Comparison of ENCODE assay signal across 2 cellular contexts in the genomic region with DNA sequence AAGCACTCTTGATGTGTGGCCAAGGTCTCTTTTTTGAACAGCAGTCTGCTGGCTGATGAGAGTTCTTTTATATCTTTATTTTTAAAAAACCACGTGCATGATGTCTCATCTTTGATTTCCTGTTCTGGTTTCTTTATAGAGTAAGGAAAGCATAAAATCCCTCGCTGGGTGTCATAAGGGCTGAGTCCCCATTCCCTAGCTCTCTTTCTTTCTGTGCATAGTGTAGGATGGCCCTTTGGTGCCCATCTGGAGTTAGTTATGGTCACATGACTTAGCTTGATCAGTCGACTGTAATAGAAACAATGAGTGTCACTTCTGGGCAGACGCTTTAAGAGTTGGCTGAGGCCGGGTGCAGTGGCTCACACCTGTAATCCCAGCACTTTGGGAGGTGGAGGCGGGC.
A peak's percentile ranks its signal among the peaks of the same experiment; 100 is the strongest.
TF ChIP-seq lines count a peak whose summit lies in the region.

No MANE protein-coding gene starts in this region.

TF ChIP-seq in Ishikawa, 13 proteins besides CTCF, POLR2A, EP300 and RAD21:
- TF ChIP-seq, protein P1, sequence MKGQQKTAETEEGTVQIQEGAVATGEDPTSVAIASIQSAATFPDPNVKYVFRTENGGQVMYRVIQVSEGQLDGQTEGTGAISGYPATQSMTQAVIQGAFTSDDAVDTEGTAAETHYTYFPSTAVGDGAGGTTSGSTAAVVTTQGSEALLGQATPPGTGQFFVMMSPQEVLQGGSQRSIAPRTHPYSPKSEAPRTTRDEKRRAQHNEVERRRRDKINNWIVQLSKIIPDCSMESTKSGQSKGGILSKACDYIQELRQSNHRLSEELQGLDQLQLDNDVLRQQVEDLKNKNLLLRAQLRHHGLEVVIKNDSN (IDR thresholded peaks at IDR 0.05), result peak; percentile 32; the same call in 1 of the 2 replicates
- no peak for TF ChIP-seq TAF1 (IDR thresholded peaks at IDR 0.05; ENCODE audit: low read depth)
TF ChIP-seq in Ishikawa: peak in this region for 1.

TF ChIP-seq in K562, 482 proteins besides CTCF, POLR2A, EP300 and RAD21:
- TF ChIP-seq E2F3 (CRISPR knock-in tag; IDR thresholded peaks at IDR 0.05) (no peak), KLF1 (tag; IDR thresholded peaks at IDR 0.05) (no peak), CHAMP1 (IDR thresholded peaks at IDR 0.05) (no peak), HOXB6 (CRISPR knock-in tag; IDR thresholded peaks at IDR 0.05; ENCODE audit: borderline replicate concordance) (no peak)
- TF ChIP-seq, protein P2, sequence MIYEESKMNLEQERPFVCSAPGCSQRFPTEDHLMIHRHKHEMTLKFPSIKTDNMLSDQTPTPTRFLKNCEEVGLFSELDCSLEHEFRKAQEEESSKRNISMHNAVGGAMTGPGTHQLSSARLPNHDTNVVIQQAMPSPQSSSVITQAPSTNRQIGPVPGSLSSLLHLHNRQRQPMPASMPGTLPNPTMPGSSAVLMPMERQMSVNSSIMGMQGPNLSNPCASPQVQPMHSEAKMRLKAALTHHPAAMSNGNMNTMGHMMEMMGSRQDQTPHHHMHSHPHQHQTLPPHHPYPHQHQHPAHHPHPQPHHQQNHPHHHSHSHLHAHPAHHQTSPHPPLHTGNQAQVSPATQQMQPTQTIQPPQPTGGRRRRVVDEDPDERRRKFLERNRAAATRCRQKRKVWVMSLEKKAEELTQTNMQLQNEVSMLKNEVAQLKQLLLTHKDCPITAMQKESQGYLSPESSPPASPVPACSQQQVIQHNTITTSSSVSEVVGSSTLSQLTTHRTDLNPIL (CRISPR knock-in tag; IDR thresholded peaks at IDR 0.05), result no peak
- TF ChIP-seq, protein P3, sequence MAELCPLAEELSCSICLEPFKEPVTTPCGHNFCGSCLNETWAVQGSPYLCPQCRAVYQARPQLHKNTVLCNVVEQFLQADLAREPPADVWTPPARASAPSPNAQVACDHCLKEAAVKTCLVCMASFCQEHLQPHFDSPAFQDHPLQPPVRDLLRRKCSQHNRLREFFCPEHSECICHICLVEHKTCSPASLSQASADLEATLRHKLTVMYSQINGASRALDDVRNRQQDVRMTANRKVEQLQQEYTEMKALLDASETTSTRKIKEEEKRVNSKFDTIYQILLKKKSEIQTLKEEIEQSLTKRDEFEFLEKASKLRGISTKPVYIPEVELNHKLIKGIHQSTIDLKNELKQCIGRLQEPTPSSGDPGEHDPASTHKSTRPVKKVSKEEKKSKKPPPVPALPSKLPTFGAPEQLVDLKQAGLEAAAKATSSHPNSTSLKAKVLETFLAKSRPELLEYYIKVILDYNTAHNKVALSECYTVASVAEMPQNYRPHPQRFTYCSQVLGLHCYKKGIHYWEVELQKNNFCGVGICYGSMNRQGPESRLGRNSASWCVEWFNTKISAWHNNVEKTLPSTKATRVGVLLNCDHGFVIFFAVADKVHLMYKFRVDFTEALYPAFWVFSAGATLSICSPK (IDR thresholded peaks at IDR 0.05; ENCODE audit: borderline replicate concordance), result no peak
- TF ChIP-seq, protein P4, sequence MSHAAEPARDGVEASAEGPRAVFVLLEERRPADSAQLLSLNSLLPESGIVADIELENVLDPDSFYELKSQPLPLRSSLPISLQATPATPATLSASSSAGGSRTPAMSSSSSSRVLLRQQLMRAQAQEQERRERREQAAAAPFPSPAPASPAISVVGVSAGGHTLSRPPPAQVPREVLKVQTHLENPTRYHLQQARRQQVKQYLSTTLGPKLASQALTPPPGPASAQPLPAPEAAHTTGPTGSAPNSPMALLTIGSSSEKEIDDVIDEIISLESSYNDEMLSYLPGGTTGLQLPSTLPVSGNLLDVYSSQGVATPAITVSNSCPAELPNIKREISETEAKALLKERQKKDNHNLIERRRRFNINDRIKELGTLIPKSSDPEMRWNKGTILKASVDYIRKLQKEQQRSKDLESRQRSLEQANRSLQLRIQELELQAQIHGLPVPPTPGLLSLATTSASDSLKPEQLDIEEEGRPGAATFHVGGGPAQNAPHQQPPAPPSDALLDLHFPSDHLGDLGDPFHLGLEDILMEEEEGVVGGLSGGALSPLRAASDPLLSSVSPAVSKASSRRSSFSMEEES (CRISPR knock-in tag; IDR thresholded peaks at IDR 0.05), result peak; percentile 61
